25 cellular contexts compared by ENCODE assay signal in genomic region chr13:42926043-42926442, GRCh38.
"Had no signal": no experiment of that assay in that cellular context is flagged by ENCODE, and none has a peak within 500 bp of the region (broad histone marks: within the 10 kb centered on the region; RNA-seq: fewer than 3 reads in every experiment).

No MANE protein-coding gene starts in this region.

- H3K27ac Mint-ChIP-seq: endodermal cell; nephron progenitor cell; stimulated activated memory B cell treated with anti-CD40 and anti-IgM and Interleukin-4, amounts not matched to agents 10 μg/mL and 1 μg/mL and 100 μg/mL, for 72 hours; type B pancreatic cell had no signal

- H3K9me3 Mint-ChIP-seq: naive thymus-derived CD8-positive, alpha-beta T cell had no signal

- DNase-seq: effector CD4-positive, alpha-beta T cell; endodermal cell; foreskin keratinocyte; heart left ventricle; kidney; left lung; midbrain; naive thymus-derived CD8-positive, alpha-beta T cell; nephron progenitor cell; nucleus accumbens; ovary; posterior cingulate gyrus; psoas muscle; right cardiac atrium; sigmoid colon; stimulated activated CD4-positive, alpha-beta T cell treated with anti-CD3 and anti-CD28 coated beads, Interleukin-2, amount 100 ng/mL, for 24 hours; stimulated activated CD4-positive, alpha-beta T cell treated with anti-CD3 and anti-CD28 coated beads, Interleukin-4, amount 100 ng/mL, for 24 hours; stimulated activated naive CD8-positive, alpha-beta T cell treated with anti-CD3 and anti-CD28 coated beads, Interleukin-15, Interleukin-2, amounts not matched to agents 100 U/mL and 50 U/mL, for 24 hours; substantia nigra; testis; tibial artery had no signal

- H3K9me3 ChIP-seq: gastroesophageal sphincter, left lung, ovary, sigmoid colon, testis, tibial artery had no signal

- ATAC-seq: esophagus mucosa; foreskin keratinocyte; gastroesophageal sphincter; heart left ventricle; left lung; naive thymus-derived CD8-positive, alpha-beta T cell; psoas muscle; stimulated activated memory B cell treated with anti-CD40 and anti-IgM and Interleukin-4, amounts not matched to agents 10 μg/mL and 1 μg/mL and 100 μg/mL, for 72 hours; stimulated activated naive CD8-positive, alpha-beta T cell treated with anti-CD3 and anti-CD28 coated beads, Interleukin-15, Interleukin-2, amounts not matched to agents 100 U/mL and 50 U/mL, for 24 hours had no signal

- H3K4me1 Mint-ChIP-seq: stimulated activated memory B cell treated with anti-CD40 and anti-IgM and Interleukin-4, amounts not matched to agents 10 μg/mL and 1 μg/mL and 100 μg/mL, for 72 hours had no signal

- H3K4me3 Mint-ChIP-seq: endodermal cell; naive thymus-derived CD8-positive, alpha-beta T cell; nephron progenitor cell; stimulated activated memory B cell treated with anti-CD40 and anti-IgM and Interleukin-4, amounts not matched to agents 10 μg/mL and 1 μg/mL and 100 μg/mL, for 72 hours; type B pancreatic cell had no signal

- FAIRE-seq: kidney had no signal

- H3K27me3 Mint-ChIP-seq: naive thymus-derived CD8-positive, alpha-beta T cell; stimulated activated memory B cell treated with anti-CD40 and anti-IgM and Interleukin-4, amounts not matched to agents 10 μg/mL and 1 μg/mL and 100 μg/mL, for 72 hours; type B pancreatic cell had no signal
